ENCODE assay signal across 14 cellular contexts in genomic region chr5:142512680-142513042, GRCh38.
DNase-seq lines count a peak whose midpoint lies in the region; ATAC-seq and TF ChIP-seq lines count a peak whose summit lies in the region.
"Had no signal": no experiment of that assay in that cellular context is flagged by ENCODE, and none has a peak within 500 bp of the region (broad histone marks: within the 10 kb centered on the region; RNA-seq: fewer than 3 reads in every experiment).

No MANE protein-coding gene starts in this region.

- no peak for ATAC-seq in naive thymus-derived CD4-positive, alpha-beta T cell

- H3K9ac ChIP-seq in mammary epithelial cell (ENCODE audit: insufficient read depth, low read length): no peak overlapping the region
- no peak overlapping the region for H3K9ac ChIP-seq in Karpas-422 (ENCODE audit: low read length)

- H3K79me2 ChIP-seq in mammary epithelial cell (ENCODE audit: insufficient read depth, low read length) (no peaks in the 10 kb centered on the region), Karpas-422 (ENCODE audit: low read length) (no peaks in the 10 kb centered on the region)

- peak; percentile 54 for DNase-seq in ACHN
- peak; percentile 76 for DNase-seq in HT1080 (ENCODE audit: low read depth)
- DNase-seq in mammary epithelial cell: peak; percentile 31
- no peak for DNase-seq in posterior vena cava (ENCODE audit: low spot score)
- DNase-seq in Karpas-422: no peak
- no peak for DNase-seq in COLO668 (lab: John Stamatoyannopoulos, UW; ENCODE audit: unreplicated experiment)
- no peak for DNase-seq in naive thymus-derived CD4-positive, alpha-beta T cell
- DNase-seq: activated CD4-positive, alpha-beta T cell treated with anti-CD3 and anti-CD28 coated beads for 4 hours; cerebellar nuclear complex; foreskin melanocyte; NCI-H1436 treated with DMSO at 0.1 percent for 48 hours; NCI-H82 had no signal

- in situ Hi-C loops in ACHN (cut with HindIII; ENCODE audit: low pct_ligation_motif_present, low pct_unique_long_range_greater_than_20kb, low sequenced_read_pairs) (no loop called here), mammary epithelial cell (cut with MboI; ENCODE audit: low sequenced_read_pairs in 2 of 2) (no loop called here)

- H3K27ac ChIP-seq in mammary epithelial cell (ENCODE audit: insufficient read depth, low read depth, low read length): no peak overlapping the region
- peak overlapping the region; percentile 53 for H3K27ac ChIP-seq in layer of hippocampus (ENCODE audit: low read depth, low read length)
- no peak overlapping the region for H3K27ac ChIP-seq in Karpas-422 (ENCODE audit: low read length)
- no peak overlapping the region for H3K27ac ChIP-seq in naive thymus-derived CD4-positive, alpha-beta T cell (ENCODE audit: low read depth, low read length)
- H3K27ac ChIP-seq: thoracic aorta had no signal

- TF ChIP-seq CTCF in mammary epithelial cell (conservative IDR thresholded peaks at IDR 0.05 in 1 of 2, IDR thresholded peaks at IDR 0.05 in 1 of 2; ENCODE audit: extremely low read depth in 1 of 2, insufficient read depth in 1 of 2, low read depth in 1 of 2, low read length in 2 of 2): no peak

- H3K4me1 ChIP-seq in mammary epithelial cell (ENCODE audit: insufficient read depth, low read length) (peaks cover 8% of the 10 kb centered on the region), Karpas-422 (ENCODE audit: low read length) (no peaks in the 10 kb centered on the region)
- H3K4me1 ChIP-seq in naive thymus-derived CD4-positive, alpha-beta T cell (ENCODE audit: control insufficient read depth in 2 of 2, insufficient read depth in 2 of 2, low read length in 2 of 2): no peaks in the 10 kb centered on the region

- no peaks in the 10 kb centered on the region for H3K27me3 ChIP-seq in mammary epithelial cell (ENCODE audit: insufficient read depth, low read length)
- H3K27me3 ChIP-seq in layer of hippocampus (ENCODE audit: control insufficient read depth, insufficient read depth, low read length): no peaks in the 10 kb centered on the region
- H3K27me3 ChIP-seq in Karpas-422 (ENCODE audit: low read length): no peaks in the 10 kb centered on the region
- H3K27me3 ChIP-seq in naive thymus-derived CD4-positive, alpha-beta T cell (ENCODE audit: control insufficient read depth in 2 of 2, insufficient read depth in 2 of 2, low read length in 2 of 2): no peaks in the 10 kb centered on the region

- peaks cover 0 to 17% (median 10%) of the 10 kb centered on the region in 11 donors for H3K9me3 Mint-ChIP-seq in naive thymus-derived CD4-positive, alpha-beta T cell

- H3K36me3 Mint-ChIP-seq in naive thymus-derived CD4-positive, alpha-beta T cell: peaks cover 3 to 12% (median 7%) of the 10 kb centered on the region in 5 donors

- H3K9me3 ChIP-seq in mammary epithelial cell (replicated peaks; ENCODE audit: insufficient read depth, low read length) (no peaks in the 10 kb centered on the region), Karpas-422 (ENCODE audit: low read length) (no peaks in the 10 kb centered on the region)
- H3K9me3 ChIP-seq in naive thymus-derived CD4-positive, alpha-beta T cell (ENCODE audit: control insufficient read depth in 2 of 3, low read length in 3 of 3): peaks cover 0 to 13% (median 4%) of the 10 kb centered on the region in 3 experiments

- H2AFZ ChIP-seq in mammary epithelial cell (ENCODE audit: low read depth, low read length) (peak overlapping the region; percentile 31), Karpas-422 (ENCODE audit: low read length) (no peak overlapping the region)

- H3K36me3 ChIP-seq in mammary epithelial cell (ENCODE audit: insufficient read depth, low read length): no peaks in the 10 kb centered on the region
- no peaks in the 10 kb centered on the region for H3K36me3 ChIP-seq in Karpas-422 (ENCODE audit: insufficient read depth, low read length)
- no peaks in the 10 kb centered on the region for H3K36me3 ChIP-seq in naive thymus-derived CD4-positive, alpha-beta T cell (ENCODE audit: control insufficient read depth in 2 of 3, insufficient read depth in 3 of 3, low read length in 3 of 3)
- H3K36me3 ChIP-seq: thoracic aorta had no signal

- dilution Hi-C loops in mammary epithelial cell (cut with HindIII; ENCODE audit: low sequenced_read_pairs): no loop called here

- BruUV-seq in mammary epithelial cell (replicated peaks; lab: Mats Ljungman, UMichigan): no TSS peak

- H3K4me2 ChIP-seq in mammary epithelial cell (ENCODE audit: insufficient read depth, low read depth, low read length) (no peak overlapping the region), Karpas-422 (ENCODE audit: low read depth, low read length, poor library complexity, severe bottlenecking) (no peak overlapping the region)

- WGBS in mammary epithelial cell (ENCODE audit: low coverage, missing lambda C conversion rate): 76% methylated on average over 5 of the region's 5 CpGs

- no peak overlapping the region for H3K4me3 Mint-ChIP-seq in naive thymus-derived CD4-positive, alpha-beta T cell

- peaks cover 6 to 23% (median 12%) of the 10 kb centered on the region in 7 donors for H3K4me1 Mint-ChIP-seq in naive thymus-derived CD4-positive, alpha-beta T cell

- intact Hi-C loops in mammary epithelial cell (cut with micrococcal nuclease): no loop called here
- intact Hi-C loops in posterior vena cava (cut with DNase I): no loop called here
- intact Hi-C loops in naive thymus-derived CD4-positive, alpha-beta T cell (cut with micrococcal nuclease): no loop called here

- no peaks in the 10 kb centered on the region for H3K9me2 ChIP-seq in Karpas-422 (replicated peaks; ENCODE audit: insufficient read depth, low read length)

- H3K27ac Mint-ChIP-seq in naive thymus-derived CD4-positive, alpha-beta T cell: no peak overlapping the region

- H4K20me1 ChIP-seq in mammary epithelial cell (ENCODE audit: insufficient read depth, low read length): no peaks in the 10 kb centered on the region
- H4K20me1 ChIP-seq in Karpas-422 (ENCODE audit: insufficient read depth, low read depth, low read length): no peaks in the 10 kb centered on the region

- POLR2A ChIA-PET in naive thymus-derived CD4-positive, alpha-beta T cell (lab: Charles Lee): no interaction called here

- CTCF ChIA-PET in mammary epithelial cell (lab: Charles Lee; ENCODE audit: low non-redundant PET): no interaction called here
- CTCF ChIA-PET in naive thymus-derived CD4-positive, alpha-beta T cell (lab: Charles Lee): no interaction called here

- no peaks in the 10 kb centered on the region for H3K27me3 Mint-ChIP-seq in naive thymus-derived CD4-positive, alpha-beta T cell

- H3K4me3 ChIP-seq in mammary epithelial cell (replicated peaks in 1 of 3; ENCODE audit: insufficient read depth in 1 of 3, low read depth in 2 of 3, low read length in 3 of 3) (no peak overlapping the region), Karpas-422 (ENCODE audit: low read length) (no peak overlapping the region)
- no peak overlapping the region for H3K4me3 ChIP-seq in naive thymus-derived CD4-positive, alpha-beta T cell (ENCODE audit: low read length)
- H3K4me3 ChIP-seq: thoracic aorta had no signal

Comparison
In these comparisons a context has a peak if more than half of its experiments do, and no peak if none do; other contexts are left out.
1. DNase-seq: peak in ACHN (single experiment), HT1080 (single experiment) and mammary epithelial cell (single experiment); none in posterior vena cava (single experiment), Karpas-422 (single experiment), COLO668 (single experiment) and naive thymus-derived CD4-positive, alpha-beta T cell (0 of 9).